In genomic region chr20:24160563-24161355, GRCh38 we compare ENCODE assay signal across 8 cellular contexts.
A peak's percentile ranks its signal among the peaks of the same experiment; 100 is the strongest.
DNase-seq lines count a peak whose midpoint lies in the region.

No MANE protein-coding gene starts in this region.

- H3K4me3 Mint-ChIP-seq in activated naive CD4-positive, alpha-beta T cell treated with anti-CD3 and anti-CD28 coated beads, Interleukin-2, amount 10 ng/mL, durations not matched to agents 7 days and 5 days = no peak overlapping the region
- no peak overlapping the region for H3K4me3 Mint-ChIP-seq in activated T-helper 1 cell treated with anti-CD3 and anti-CD28 coated beads, Interleukin-12 subunit alpha, Interleukin-12 subunit beta, Interleukin-2, Interleukin-4 antibody, amounts not matched to agents 30 ng/mL and 10 ng/mL and 1 ng/mL, durations not matched to agents 14 hours and 24 hours and 36 hours

- WGBS in iPS DF 6.9 (ENCODE audit: insufficient coverage, insufficient read length) = no CpG with 5 or more reads among the region's 5 CpGs

- H3K27ac Mint-ChIP-seq in activated naive CD4-positive, alpha-beta T cell treated with anti-CD3 and anti-CD28 coated beads, Interleukin-2, amount 10 ng/mL, durations not matched to agents 7 days and 5 days = no peak overlapping the region
- H3K27ac Mint-ChIP-seq in activated T-helper 1 cell treated with anti-CD3 and anti-CD28 coated beads, Interleukin-12 subunit alpha, Interleukin-12 subunit beta, Interleukin-2, Interleukin-4 antibody, amounts not matched to agents 30 ng/mL and 10 ng/mL and 1 ng/mL, durations not matched to agents 14 hours and 24 hours and 36 hours = no peak overlapping the region

- H3K9me3 ChIP-seq in iPS DF 6.9 (ENCODE audit: control insufficient read depth, insufficient read depth, low read length) = no peaks in the 10 kb centered on the region

- intact Hi-C loops in activated T-helper 1 cell treated with anti-CD3 and anti-CD28 coated beads, Interleukin-12 subunit alpha, Interleukin-12 subunit beta, Interleukin-2, Interleukin-4 antibody, amounts not matched to agents 30 ng/mL and 10 ng/mL and 1 ng/mL, durations not matched to agents 14 hours and 24 hours and 36 hours (cut with micrococcal nuclease) = loop anchor here (5.0 kb wide), 2 partner anchors 58 to 268 kb away; no protein-coding TSS in a partner anchor

- no peaks in the 10 kb centered on the region for H3K4me1 Mint-ChIP-seq in activated naive CD4-positive, alpha-beta T cell treated with anti-CD3 and anti-CD28 coated beads, Interleukin-2, amount 10 ng/mL, durations not matched to agents 7 days and 5 days
- H3K4me1 Mint-ChIP-seq in activated T-helper 1 cell treated with anti-CD3 and anti-CD28 coated beads, Interleukin-12 subunit alpha, Interleukin-12 subunit beta, Interleukin-2, Interleukin-4 antibody, amounts not matched to agents 30 ng/mL and 10 ng/mL and 1 ng/mL, durations not matched to agents 14 hours and 24 hours and 36 hours (ENCODE audit: low read depth) = peaks cover 8% of the 10 kb centered on the region

- H3K27me3 Mint-ChIP-seq in activated naive CD4-positive, alpha-beta T cell treated with anti-CD3 and anti-CD28 coated beads, Interleukin-2, amount 10 ng/mL, durations not matched to agents 7 days and 5 days = no peaks in the 10 kb centered on the region
- no peaks in the 10 kb centered on the region for H3K27me3 Mint-ChIP-seq in activated T-helper 1 cell treated with anti-CD3 and anti-CD28 coated beads, Interleukin-12 subunit alpha, Interleukin-12 subunit beta, Interleukin-2, Interleukin-4 antibody, amounts not matched to agents 30 ng/mL and 10 ng/mL and 1 ng/mL, durations not matched to agents 14 hours and 24 hours and 36 hours (ENCODE audit: insufficient read depth)

- peak; percentile 37 for DNase-seq in activated naive CD4-positive, alpha-beta T cell treated with anti-CD3 and anti-CD28 coated beads, Interleukin-2, amount 10 ng/mL, durations not matched to agents 7 days and 5 days
- DNase-seq in activated naive CD4-positive, alpha-beta T cell (lab: John Stamatoyannopoulos, UW) = no peak
- DNase-seq in M059J (ENCODE audit: low read depth) = peak; percentile 84
- peak; percentile 84 for DNase-seq in astrocyte of the hippocampus (ENCODE audit: low read depth, low spot score)
- peak; percentile 48 for DNase-seq in iPS DF 6.9 (ENCODE audit: low read depth, low spot score)
- DNase-seq in smooth muscle cell of the brain vasculature (ENCODE audit: low read depth, low spot score) = peak; percentile 55
- DNase-seq in activated T-helper 1 cell treated with anti-CD3 and anti-CD28 coated beads, Interleukin-12 subunit alpha, Interleukin-12 subunit beta, Interleukin-2, Interleukin-4 antibody, amounts not matched to agents 30 ng/mL and 10 ng/mL and 1 ng/mL, durations not matched to agents 14 hours and 24 hours and 36 hours (ENCODE audit: low spot score) = no peak
- no peak for DNase-seq in SIG-M5 (lab: John Stamatoyannopoulos, UW)

- H3K4me3 ChIP-seq in iPS DF 6.9 (ENCODE audit: low read length) = no peak overlapping the region

- no peaks in the 10 kb centered on the region for H3K27me3 ChIP-seq in iPS DF 6.9 (ENCODE audit: control insufficient read depth, insufficient read depth, low read length)

- no peak overlapping the region for H3K27ac ChIP-seq in iPS DF 6.9 (ENCODE audit: low read length)

- H3K36me3 Mint-ChIP-seq in activated naive CD4-positive, alpha-beta T cell treated with anti-CD3 and anti-CD28 coated beads, Interleukin-2, amount 10 ng/mL, durations not matched to agents 7 days and 5 days = no peaks in the 10 kb centered on the region
- H3K36me3 Mint-ChIP-seq in activated T-helper 1 cell treated with anti-CD3 and anti-CD28 coated beads, Interleukin-12 subunit alpha, Interleukin-12 subunit beta, Interleukin-2, Interleukin-4 antibody, amounts not matched to agents 30 ng/mL and 10 ng/mL and 1 ng/mL, durations not matched to agents 14 hours and 24 hours and 36 hours (ENCODE audit: low read depth) = no peaks in the 10 kb centered on the region

- H3K9me3 Mint-ChIP-seq in activated naive CD4-positive, alpha-beta T cell treated with anti-CD3 and anti-CD28 coated beads, Interleukin-2, amount 10 ng/mL, durations not matched to agents 7 days and 5 days = no peaks in the 10 kb centered on the region
- no peaks in the 10 kb centered on the region for H3K9me3 Mint-ChIP-seq in activated T-helper 1 cell treated with anti-CD3 and anti-CD28 coated beads, Interleukin-12 subunit alpha, Interleukin-12 subunit beta, Interleukin-2, Interleukin-4 antibody, amounts not matched to agents 30 ng/mL and 10 ng/mL and 1 ng/mL, durations not matched to agents 14 hours and 24 hours and 36 hours

- CTCF ChIA-PET in activated naive CD4-positive, alpha-beta T cell treated with anti-CD3 and anti-CD28 coated beads, Interleukin-2, amount 10 ng/mL, durations not matched to agents 7 days and 5 days (lab: Charles Lee) = interaction anchor here (0.9 to 1.7 kb wide), 6 partner anchors 8 to 621 kb away, joined by 3 to 5 read pairs (median 3); no protein-coding TSS in a partner anchor

- no peaks in the 10 kb centered on the region for H3K4me1 ChIP-seq in iPS DF 6.9 (ENCODE audit: control insufficient read depth, insufficient read depth, low read length)

- no peaks in the 10 kb centered on the region for H3K36me3 ChIP-seq in iPS DF 6.9 (ENCODE audit: control insufficient read depth, insufficient read depth, low read length)

Comparison
In these comparisons a context has a peak if more than half of its experiments do, and no peak if none do; other contexts are left out.
1. DNase-seq: peak in activated naive CD4-positive, alpha-beta T cell treated with anti-CD3 and anti-CD28 coated beads, Interleukin-2, amount 10 ng/mL, durations not matched to agents 7 days and 5 days (single experiment), M059J (single experiment), astrocyte of the hippocampus (single experiment), iPS DF 6.9 (single experiment) and smooth muscle cell of the brain vasculature (single experiment); none in activated naive CD4-positive, alpha-beta T cell (0 of 4), activated T-helper 1 cell treated with anti-CD3 and anti-CD28 coated beads, Interleukin-12 subunit alpha, Interleukin-12 subunit beta, Interleukin-2, Interleukin-4 antibody, amounts not matched to agents 30 ng/mL and 10 ng/mL and 1 ng/mL, durations not matched to agents 14 hours and 24 hours and 36 hours (single experiment) and SIG-M5 (single experiment).